8 cellular contexts compared by ENCODE assay signal in the genomic region with DNA sequence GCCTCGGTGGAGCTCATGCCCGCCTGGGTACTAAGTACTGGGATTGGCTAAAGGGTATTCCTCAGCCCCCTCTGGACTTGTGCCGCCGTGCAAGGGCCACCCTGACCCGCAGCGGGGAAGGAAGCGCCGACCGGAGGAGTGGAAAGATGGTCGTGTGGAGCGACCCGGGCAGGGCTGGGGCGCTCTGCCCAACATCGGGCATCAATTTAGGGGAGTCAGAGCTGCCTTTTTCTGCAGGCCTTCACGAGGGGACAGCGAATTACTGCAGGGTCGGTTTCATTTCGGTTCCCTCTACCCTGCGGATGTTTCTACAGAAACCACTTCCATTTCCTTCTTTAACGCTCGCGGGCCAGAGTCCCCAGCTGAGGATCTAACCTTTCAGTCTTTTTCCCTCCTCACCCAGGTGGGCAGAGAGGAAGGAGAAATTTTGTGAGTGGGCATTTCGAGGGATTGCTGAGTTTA. TPM values are rescaled to one million over a fixed set of nuclear protein-coding genes. Genes with fewer than 3 reads are reported as not detected.
DNase-seq lines count a peak whose midpoint lies in the region; ATAC-seq and TF ChIP-seq lines count a peak whose summit lies in the region.

No MANE protein-coding gene starts in this region.

- ATAC-seq in GM18511 (IDR thresholded peaks at IDR 0.05; ENCODE audit: unreplicated experiment) (peak; percentile 21), HG03521 (IDR thresholded peaks at IDR 0.05; ENCODE audit: unreplicated experiment) (peak; percentile 3)

- POLR2A ChIA-PET in A673 (lab: Charles Lee; ENCODE audit: low non-redundant PET) = interaction anchor here (0.6 kb wide), 1 partner anchor 17 kb away, joined by 4 read pairs; no protein-coding TSS in a partner anchor

- H3K27ac Mint-ChIP-seq in activated naive CD8-positive, alpha-beta T cell = peak overlapping the region; percentile 100

- intact Hi-C loops in A673 (cut with micrococcal nuclease; ENCODE audit: unreplicated experiment) = no loop called here

- H3K27ac ChIP-seq in A673 (ENCODE audit: low read depth, low read length, poor library complexity, severe bottlenecking) (peak overlapping the region; percentile 98), iPS-20b (ENCODE audit: low read length) (peak overlapping the region; percentile 44)

- peaks cover 60% of the 10 kb centered on the region for H3K4me1 Mint-ChIP-seq in activated naive CD8-positive, alpha-beta T cell (ENCODE audit: low read depth)

- no peaks in the 10 kb centered on the region for H3K27me3 ChIP-seq in A673 (replicated peaks; ENCODE audit: insufficient read depth, low read depth, low read length, poor library complexity)
- H3K27me3 ChIP-seq in iPS-20b (ENCODE audit: insufficient read depth, low read length) = no peaks in the 10 kb centered on the region

- peak overlapping the region; percentile 93 for H3K9ac ChIP-seq in iPS-20b (ENCODE audit: low read depth, low read length)

- no peaks in the 10 kb centered on the region for H3K27me3 Mint-ChIP-seq in activated naive CD8-positive, alpha-beta T cell

- H3K9me3 ChIP-seq in A673 (ENCODE audit: low read depth, low read length, poor library complexity, severe bottlenecking) (no peaks in the 10 kb centered on the region), iPS-20b (ENCODE audit: insufficient read depth, low read depth, low read length) (no peaks in the 10 kb centered on the region)

- H3K9me3 Mint-ChIP-seq in activated naive CD8-positive, alpha-beta T cell (ENCODE audit: low read depth) = no peaks in the 10 kb centered on the region

- H3K4me1 ChIP-seq in A673 (ENCODE audit: insufficient read depth, low read length, poor library complexity, severe bottlenecking) (peaks cover 20% of the 10 kb centered on the region), iPS-20b (ENCODE audit: insufficient read depth, low read length) (peaks cover 4% of the 10 kb centered on the region; the same call in 1 of the 2 replicates)

- DNase-seq in A673 (ENCODE audit: low spot score) (no peak), NCI-H1105 treated with DMSO at 0.1 percent for 48 hours (lab: John Stamatoyannopoulos, UW) (no peak), NCI-H128 (lab: John Stamatoyannopoulos, UW; ENCODE audit: unreplicated experiment) (no peak)
- DNase-seq in stimulated activated naive CD4-positive, alpha-beta T cell treated with Interleukin-2 at 50 U/mL for 16 hours (lab: John Stamatoyannopoulos, UW) = peak; percentile 24

- H3K36me3 Mint-ChIP-seq in activated naive CD8-positive, alpha-beta T cell = no peaks in the 10 kb centered on the region

- no peak for TF ChIP-seq CTCF in A673 (conservative IDR thresholded peaks at IDR 0.05; ENCODE audit: low read depth, low read length)

- H3K4me3 Mint-ChIP-seq in activated naive CD8-positive, alpha-beta T cell = peak overlapping the region; percentile 98

- peak overlapping the region; percentile 76 for H3K4me3 ChIP-seq in A673 (ENCODE audit: low read depth, low read length, poor library complexity, severe bottlenecking)
- H3K4me3 ChIP-seq in iPS-20b (ENCODE audit: low read length) = peak overlapping the region; percentile 87

- H3K36me3 ChIP-seq in A673 (ENCODE audit: insufficient read depth, low read length, poor library complexity, severe bottlenecking) (peaks cover 10% of the 10 kb centered on the region), iPS-20b (ENCODE audit: insufficient read depth, low read depth, low read length) (peaks cover 30% of the 10 kb centered on the region)

- CTCF ChIA-PET in A673 (lab: Charles Lee) = no interaction called here

- no TSS peak for BruUV-seq in A673 (replicated peaks; lab: Mats Ljungman, UMichigan)

RNA-seq across cellular contexts. Expression of a gene that starts 1.0 kb away (rescaled TPM):
- 25.9 and 31.9 TPM in 2 replicates for total RNA-seq in A673 (2021)

RNA-seq across cellular contexts. Expression of a gene that starts 5.5 kb away (rescaled TPM):
- 85.9 and 100 TPM in 2 replicates for total RNA-seq in A673 (2021)
